ENCODE assay signal across 2 cellular contexts in genomic region chr2:160375802-160376469, GRCh38.
TF ChIP-seq lines count a peak whose summit lies in the region.

No MANE protein-coding gene starts in this region.

TF ChIP-seq in liver, 16 proteins besides CTCF, POLR2A, EP300 and RAD21 (continued from another document):
- TF ChIP-seq ATF3 (IDR thresholded peaks at IDR 0.05) (no peak), EGR1 (IDR thresholded peaks at IDR 0.05; ENCODE audit: low read depth in 2 of 2) (no peak), MAX (IDR thresholded peaks at IDR 0.05) (peak; percentile 19), JUND (IDR thresholded peaks at IDR 0.05) (no peak)

TF ChIP-seq in HepG2, 621 proteins besides CTCF, POLR2A, EP300 and RAD21 (continued from another document):
- TF ChIP-seq CREB1 (IDR thresholded peaks at IDR 0.05): no peak
- TF ChIP-seq CREB1 (CRISPR knock-in tag; IDR thresholded peaks at IDR 0.05): no peak
- TF ChIP-seq ZMYM2 (CRISPR knock-in tag; IDR thresholded peaks at IDR 0.05): no peak
- TF ChIP-seq GABPB1 (CRISPR knock-in tag; IDR thresholded peaks at IDR 0.05): no peak
- TF ChIP-seq NPAS2 (CRISPR knock-in tag; IDR thresholded peaks at IDR 0.05; ENCODE audit: borderline replicate concordance): no peak
- no peak for TF ChIP-seq MTA3 (CRISPR knock-in tag; IDR thresholded peaks at IDR 0.05)
- no peak for TF ChIP-seq ARID2 (CRISPR knock-in tag; IDR thresholded peaks at IDR 0.05; ENCODE audit: borderline replicate concordance)
- no peak for TF ChIP-seq ZSCAN9 (CRISPR knock-in tag; IDR thresholded peaks at IDR 0.05; ENCODE audit: borderline replicate concordance)
- TF ChIP-seq KLF11 (CRISPR knock-in tag; IDR thresholded peaks at IDR 0.05): no peak
- TF ChIP-seq CEBPZ (IDR thresholded peaks at IDR 0.05; ENCODE audit: low read length): no peak
